21 cellular contexts compared by ENCODE assay signal in the genomic region with DNA sequence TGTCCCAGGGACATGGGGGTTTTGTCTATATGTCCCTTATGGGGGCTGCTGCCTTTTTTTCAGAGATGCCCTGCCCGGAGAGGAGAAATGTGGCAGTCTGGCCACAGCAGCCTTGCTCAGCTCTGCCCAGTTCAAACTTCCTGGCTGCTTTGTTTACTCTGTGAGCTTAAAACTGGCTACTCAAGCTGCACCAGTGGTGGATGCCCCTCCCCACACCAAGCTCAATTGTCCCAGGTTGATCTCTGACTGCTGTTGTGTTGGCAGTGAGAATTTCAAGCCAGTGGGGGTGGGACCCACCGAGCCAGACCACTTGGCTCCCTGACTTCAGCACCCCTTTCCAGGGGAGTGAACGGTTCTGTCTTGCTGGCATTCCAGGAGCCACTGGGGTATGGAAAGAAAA.
"Had no signal": no experiment of that assay in that cellular context is flagged by ENCODE, and none has a peak within 500 bp of the region (broad histone marks: within the 10 kb centered on the region; RNA-seq: fewer than 3 reads in every experiment).

No MANE protein-coding gene starts in this region.

- H3K4me1 Mint-ChIP-seq: activated B cell treated with CpG ODN at 0.5 μM for 24 hours; activated CD4-positive, alpha-beta T cell treated with anti-CD3 and anti-CD28 coated beads for 36 hours; activated naive CD8-positive, alpha-beta T cell treated with anti-CD3 and anti-CD28 coated beads for 36 hours; activated T-helper 17 cell treated with anti-CD3 and anti-CD28 coated beads, Interleukin-2, amount 50 U/mL, for 72 hours; stimulated activated effector memory CD8-positive, alpha-beta T cell treated with anti-CD3 and anti-CD28 coated beads, Interleukin-12 subunit alpha, Interleukin-12 subunit beta, amount 100 ng/mL, for 72 hours; stimulated activated naive CD8-positive, alpha-beta T cell treated with anti-CD3 and anti-CD28 coated beads, Interleukin-15, amount 100 ng/mL, for 72 hours had no signal

- DNase-seq: activated B cell treated with CpG ODN at 0.5 μM for 24 hours; activated CD4-positive, alpha-beta T cell treated with anti-CD3 and anti-CD28 coated beads for 36 hours; activated CD4-positive, alpha-beta T cell treated with anti-CD3 and anti-CD28 coated beads, Interleukin-2, amount 50 U/mL, for 4 hours; activated CD8-positive, alpha-beta memory T cell treated with anti-CD3 and anti-CD28 coated beads for 24 hours; activated CD8-positive, alpha-beta memory T cell treated with anti-CD3 and anti-CD28 coated beads, Interleukin-2, amount 50 U/mL, for 4 hours; activated naive CD8-positive, alpha-beta T cell treated with anti-CD3 and anti-CD28 coated beads for 36 hours; activated T-cell treated with anti-CD3 and anti-CD28 coated beads, Interleukin-2, amount 50 U/mL, for 24 hours; colonic mucosa; head of caudate nucleus; hypothalamus; psoas muscle; stimulated activated CD4-positive, alpha-beta T cell treated with anti-CD3 and anti-CD28 coated beads, Interleukin-1b, Interleukin-23, amount 100 ng/mL, for 48 hours; stimulated activated naive CD8-positive, alpha-beta T cell treated with anti-CD3 and anti-CD28 coated beads, Interleukin-15, amount 100 ng/mL, for 72 hours; T-helper 9 cell; transverse colon; uterus had no signal

- ATAC-seq: activated CD4-positive, alpha-beta T cell treated with anti-CD3 and anti-CD28 coated beads for 36 hours; activated T-helper 17 cell treated with anti-CD3 and anti-CD28 coated beads, Interleukin-2, amount 50 U/mL, for 72 hours; gastroesophageal sphincter; psoas muscle; stimulated activated effector memory CD8-positive, alpha-beta T cell treated with anti-CD3 and anti-CD28 coated beads, Interleukin-12 subunit alpha, Interleukin-12 subunit beta, amount 100 ng/mL, for 72 hours; stimulated activated naive CD8-positive, alpha-beta T cell treated with anti-CD3 and anti-CD28 coated beads, Interleukin-15, amount 100 ng/mL, for 72 hours had no signal

- H3K36me3 Mint-ChIP-seq: activated naive CD8-positive, alpha-beta T cell treated with anti-CD3 and anti-CD28 coated beads for 36 hours; stimulated activated effector memory CD8-positive, alpha-beta T cell treated with anti-CD3 and anti-CD28 coated beads, Interleukin-12 subunit alpha, Interleukin-12 subunit beta, amount 100 ng/mL, for 72 hours had no signal

- H3K36me3 ChIP-seq: colonic mucosa, gastroesophageal sphincter, right atrium auricular region, suprapubic skin, transverse colon, uterus had no signal

- H3K4me3 ChIP-seq: colonic mucosa, gastroesophageal sphincter, psoas muscle, right atrium auricular region, suprapubic skin, transverse colon, uterus had no signal

- H3K4me1 ChIP-seq: colonic mucosa, gastroesophageal sphincter, psoas muscle, right atrium auricular region, suprapubic skin, transverse colon, uterus had no signal

- H3K27me3 Mint-ChIP-seq: activated B cell treated with CpG ODN at 0.5 μM for 24 hours; activated CD4-positive, alpha-beta T cell treated with anti-CD3 and anti-CD28 coated beads for 36 hours; activated naive CD8-positive, alpha-beta T cell treated with anti-CD3 and anti-CD28 coated beads for 36 hours; activated T-cell treated with anti-CD3 and anti-CD28 coated beads, Interleukin-2, amount 50 U/mL, for 24 hours; activated T-helper 17 cell treated with anti-CD3 and anti-CD28 coated beads, Interleukin-2, amount 50 U/mL, for 72 hours; stimulated activated naive CD8-positive, alpha-beta T cell treated with anti-CD3 and anti-CD28 coated beads, Interleukin-15, amount 100 ng/mL, for 72 hours had no signal

- H3K9me3 ChIP-seq: colonic mucosa, right atrium auricular region, transverse colon, uterus had no signal

- H3K27ac ChIP-seq: colonic mucosa, gastroesophageal sphincter, psoas muscle, right atrium auricular region, suprapubic skin, transverse colon, uterus had no signal

- H3K4me3 Mint-ChIP-seq: activated B cell treated with CpG ODN at 0.5 μM for 24 hours; activated CD4-positive, alpha-beta T cell treated with anti-CD3 and anti-CD28 coated beads for 36 hours; activated naive CD8-positive, alpha-beta T cell treated with anti-CD3 and anti-CD28 coated beads for 36 hours; activated T-cell treated with anti-CD3 and anti-CD28 coated beads, Interleukin-2, amount 50 U/mL, for 24 hours; activated T-helper 17 cell treated with anti-CD3 and anti-CD28 coated beads, Interleukin-2, amount 50 U/mL, for 72 hours; stimulated activated effector memory CD8-positive, alpha-beta T cell treated with anti-CD3 and anti-CD28 coated beads, Interleukin-12 subunit alpha, Interleukin-12 subunit beta, amount 100 ng/mL, for 72 hours; stimulated activated naive CD8-positive, alpha-beta T cell treated with anti-CD3 and anti-CD28 coated beads, Interleukin-15, amount 100 ng/mL, for 72 hours had no signal

- H3K27ac Mint-ChIP-seq: activated B cell treated with CpG ODN at 0.5 μM for 24 hours; activated CD4-positive, alpha-beta T cell treated with anti-CD3 and anti-CD28 coated beads for 36 hours; activated naive CD8-positive, alpha-beta T cell treated with anti-CD3 and anti-CD28 coated beads for 36 hours; activated T-cell treated with anti-CD3 and anti-CD28 coated beads, Interleukin-2, amount 50 U/mL, for 24 hours; activated T-helper 17 cell treated with anti-CD3 and anti-CD28 coated beads, Interleukin-2, amount 50 U/mL, for 72 hours; stimulated activated effector memory CD8-positive, alpha-beta T cell treated with anti-CD3 and anti-CD28 coated beads, Interleukin-12 subunit alpha, Interleukin-12 subunit beta, amount 100 ng/mL, for 72 hours; stimulated activated naive CD8-positive, alpha-beta T cell treated with anti-CD3 and anti-CD28 coated beads, Interleukin-15, amount 100 ng/mL, for 72 hours had no signal

- H3K27me3 ChIP-seq: colonic mucosa, gastroesophageal sphincter, right atrium auricular region, suprapubic skin, transverse colon, uterus had no signal
